ENCODE assay signal across 1 cellular context in genomic region chr9:137838576-137838975, GRCh38.
TF ChIP-seq lines count a peak whose summit lies in the region.

No MANE protein-coding gene starts in this region.

TF ChIP-seq in GM12891, 5 proteins besides CTCF, POLR2A, EP300 and RAD21 (continued from another document):
- TF ChIP-seq PAX5 (IDR thresholded peaks at IDR 0.05; ENCODE audit: insufficient read depth, low read length, severe bottlenecking) (no peak), TAF1 (IDR thresholded peaks at IDR 0.05; ENCODE audit: low read depth, low read length) (no peak), POLR2AphosphoS5 (IDR thresholded peaks at IDR 0.05; ENCODE audit: low read depth, low read length) (no peak)
